Comparison of ENCODE assay signal across 21 cellular contexts in genomic region chr11:66864924-66865697, GRCh38. TPM values are rescaled to one million over a fixed set of nuclear protein-coding genes. Genes with fewer than 3 reads are reported as not detected.
DNase-seq lines count a peak whose midpoint lies in the region; ATAC-seq, FAIRE-seq and TF ChIP-seq lines count a peak whose summit lies in the region.
"Had no signal": no experiment of that assay in that cellular context is flagged by ENCODE, and none has a peak within 500 bp of the region (broad histone marks: within the 10 kb centered on the region; RNA-seq: fewer than 3 reads in every experiment).

No MANE protein-coding gene starts in this region.

- TF ChIP-seq POLR2A in HepG2 (IDR thresholded peaks at IDR 0.05; ENCODE audit: insufficient read depth in 1 of 2, low read depth in 2 of 2, low read length in 2 of 2) = no peak
- no peak for TF ChIP-seq POLR2A in right lobe of liver (IDR thresholded peaks at IDR 0.05)
- no peak for TF ChIP-seq POLR2A in transverse colon (IDR thresholded peaks at IDR 0.05)
- TF ChIP-seq POLR2A in sigmoid colon (IDR thresholded peaks at IDR 0.05) = no peak

- no peak overlapping the region for H3K27ac ChIP-seq in HepG2 (ENCODE audit: extremely low read length, insufficient read depth, low read length)
- H3K27ac ChIP-seq in right lobe of liver = no peak overlapping the region
- peak overlapping the region; percentile 55 to 83 (median 67) for H3K27ac ChIP-seq in transverse colon
- no peak overlapping the region for H3K27ac ChIP-seq in sigmoid colon
- H3K27ac ChIP-seq: epithelial cell of prostate, Peyer's patch had no signal

- peaks cover 9% of the 10 kb centered on the region for H3K4me1 ChIP-seq in HepG2 (ENCODE audit: insufficient read depth, low read length)
- H3K4me1 ChIP-seq in right lobe of liver = no peaks in the 10 kb centered on the region
- H3K4me1 ChIP-seq in transverse colon = peaks cover 4 to 18% (median 17%) of the 10 kb centered on the region in 4 donors
- no peaks in the 10 kb centered on the region for H3K4me1 ChIP-seq in sigmoid colon
- H3K4me1 ChIP-seq: HAP-1 had no signal

- no peak for ATAC-seq in HepG2
- no peak for ATAC-seq in right lobe of liver
- ATAC-seq in GM19035 (IDR thresholded peaks at IDR 0.05; ENCODE audit: unreplicated experiment) = no peak
- ATAC-seq: CD8-positive, alpha-beta T cell; sciatic nerve had no signal

- in situ Hi-C loops in HepG2 (cut with HindIII; ENCODE audit: extremely low pct_ligation_motif_present, low pct_unique_long_range_greater_than_20kb) = no loop called here
- in situ Hi-C loops in transverse colon (cut with MboI; ENCODE audit: low pct_ligation_motif_present in 1 of 4, low pct_unique_long_range_greater_than_20kb in 1 of 4, low sequenced_read_pairs in 3 of 4) = no loop called here

- H3K36me3 ChIP-seq in HepG2 (replicated peaks in 1 of 2; ENCODE audit: control insufficient read depth in 1 of 2, insufficient read depth in 2 of 2, low read length in 2 of 2) (peaks cover 27 to 53% of the 10 kb centered on the region in 2 experiments; a peak in 4 of 5 replicates), right lobe of liver (peaks cover 0 to 93% (median 36%) of the 10 kb centered on the region in 4 donors), transverse colon (no peaks in the 10 kb centered on the region), sigmoid colon (peaks cover 0 to 4% (median under 1%) of the 10 kb centered on the region in 4 donors)

- BruUV-seq in HepG2 (replicated peaks; lab: Mats Ljungman, UMichigan) = no TSS peak

- POLR2A ChIA-PET in HepG2 (lab: Yijun Ruan, JAX) = no interaction called here

- CTCF ChIA-PET in HepG2 (lab: Yijun Ruan, JAX; ENCODE audit: low intra/inter-chr PET ratio, low total read pairs) = no interaction called here

- H3K9me3 ChIP-seq in HepG2 (ENCODE audit: low read length) (no peaks in the 10 kb centered on the region), right lobe of liver (no peaks in the 10 kb centered on the region), transverse colon (no peaks in the 10 kb centered on the region), sigmoid colon (no peaks in the 10 kb centered on the region)
- H3K9me3 ChIP-seq: HAP-1, Peyer's patch had no signal

- intact Hi-C loops in HepG2 (cut with micrococcal nuclease; ENCODE audit: unreplicated experiment) = no loop called here
- intact Hi-C loops in right lobe of liver (cut with DNase I) = no loop called here
- intact Hi-C loops in transverse colon (cut with DNase I; ENCODE audit: low total_unique reads) = no loop called here
- intact Hi-C loops in sigmoid colon (cut with DNase I) = no loop called here

- H2AFZ ChIP-seq in HepG2 (ENCODE audit: low read length) = no peak overlapping the region

- FAIRE-seq in HepG2 (lab: Jason Lieb, UNC) = no peak
- FAIRE-seq: frontal cortex, GM12892 had no signal

- H3K27me3 ChIP-seq in HepG2 (ENCODE audit: control insufficient read depth in 1 of 2, insufficient read depth in 2 of 2, low read length in 2 of 2) (no peaks in the 10 kb centered on the region), right lobe of liver (no peaks in the 10 kb centered on the region), transverse colon (no peaks in the 10 kb centered on the region), sigmoid colon (no peaks in the 10 kb centered on the region)
- H3K27me3 ChIP-seq: Peyer's patch had no signal

- H3K79me2 ChIP-seq in HepG2 (ENCODE audit: insufficient read depth, low read length) = no peaks in the 10 kb centered on the region

- no peak for DNase-seq in HepG2 (ENCODE audit: low spot score)
- DNase-seq in right lobe of liver = no peak
- peak; percentile 20 for DNase-seq in NCI-H526 treated with DMSO at 0.1 percent for 48 hours (lab: John Stamatoyannopoulos, UW)
- no peak for DNase-seq in choroid plexus epithelial cell (ENCODE audit: low read depth)
- no peak for DNase-seq in transverse colon
- DNase-seq in sigmoid colon = no peak
- DNase-seq in stimulated activated CD4-positive, alpha-beta T cell treated with anti-CD3 and anti-CD28 coated beads, Interleukin-12 subunit alpha, Interleukin-12 subunit beta, amount 100 ng/mL, for 4 hours = no peak
- DNase-seq: activated CD4-positive, alpha-beta T cell treated with anti-CD3 and anti-CD28 coated beads for 4 hours; activated CD8-positive, alpha-beta memory T cell treated with anti-CD3 and anti-CD28 coated beads, Interleukin-2, amount 50 U/mL, for 4 hours; activated naive CD4-positive, alpha-beta T cell; CD8-positive, alpha-beta T cell; cortex of kidney; GDM1; left cardiac atrium had no signal

- peaks cover 5% of the 10 kb centered on the region for H4K20me1 ChIP-seq in HepG2 (ENCODE audit: insufficient read depth, low read length)

- TF ChIP-seq EP300 in HepG2 (IDR thresholded peaks at IDR 0.05; ENCODE audit: low read depth in 2 of 2, low read length in 2 of 2) (no peak), HepG2 (CRISPR knock-in tag; IDR thresholded peaks at IDR 0.05; ENCODE audit: borderline replicate concordance) (no peak), transverse colon (IDR thresholded peaks at IDR 0.05; ENCODE audit: low read depth) (no peak), sigmoid colon (IDR thresholded peaks at IDR 0.05) (no peak)

- H3K9ac ChIP-seq in HepG2 (ENCODE audit: insufficient read depth, low read depth, low read length) = no peak overlapping the region

- no peak for TF ChIP-seq RAD21 in HepG2 (CRISPR knock-in tag; IDR thresholded peaks at IDR 0.05)

- TF ChIP-seq CTCF in HepG2 (CRISPR knock-in tag; IDR thresholded peaks at IDR 0.05) = no peak
- no peak for TF ChIP-seq CTCF in right lobe of liver (IDR thresholded peaks at IDR 0.05)
- TF ChIP-seq CTCF in choroid plexus epithelial cell (conservative IDR thresholded peaks at IDR 0.05; ENCODE audit: low read depth, low read length) = peak; percentile 20
- TF ChIP-seq CTCF in transverse colon (IDR thresholded peaks at IDR 0.05) = peak in 1 of 5 experiments; percentile 12
- no peak for TF ChIP-seq CTCF in sigmoid colon (IDR thresholded peaks at IDR 0.05)

- WGBS in HepG2 (ENCODE audit: low lambda C conversion rate) = 99% methylated on average over 16 of the region's 23 CpGs
- WGBS in right lobe of liver (ENCODE audit: insufficient coverage, low coverage, low lambda C conversion rate, missing lambda C conversion rate) = 83% methylated on average over 2 of the region's 23 CpGs
- WGBS in transverse colon (ENCODE audit: low coverage in 1 of 2), 2 donors = 47 to 73% methylated on average over 3 to 23 of the region's 23 CpGs
- WGBS in sigmoid colon, 2 donors = 65 to 86% methylated on average over 23 of the region's 23 CpGs

- H3K4me2 ChIP-seq in HepG2 (ENCODE audit: low read depth, low read length) = no peak overlapping the region

- no peak overlapping the region for H3K4me3 ChIP-seq in HepG2 (replicated peaks in 1 of 3; ENCODE audit: insufficient read depth in 1 of 3, low read depth in 2 of 3, low read length in 3 of 3)
- H3K4me3 ChIP-seq in right lobe of liver = no peak overlapping the region
- no peak overlapping the region for H3K4me3 ChIP-seq in choroid plexus epithelial cell (ENCODE audit: low read depth, low read length)
- peak overlapping the region in 1 of 4 donors; percentile 17 for H3K4me3 ChIP-seq in transverse colon
- H3K4me3 ChIP-seq in sigmoid colon = no peak overlapping the region
- H3K4me3 ChIP-seq: HAP-1, Peyer's patch had no signal

RNA-seq across cellular contexts. Expression of gene LRFN4, which starts 8.2 kb away (rescaled TPM):
- total RNA-seq in HepG2 (2016; rRNA removed; fragmentation: Illumina TruSeq; extraction: Trizol) = 4.4 and 6.8 TPM in 2 replicates
- 1.1 TPM in 2 replicates for total RNA-seq in HepG2 (2016; cell fraction: cytosol; rRNA removed; fragmentation: Illumina TruSeq; extraction: Trizol; ENCODE audit: low read depth)
- 3.5 and 6.4 TPM in 2 replicates for total RNA-seq in HepG2 (2016; cell fraction: insoluble cytoplasmic fraction; rRNA removed; fragmentation: Illumina TruSeq; extraction: Trizol)
- total RNA-seq in HepG2 (2016; cell fraction: membrane; rRNA removed; fragmentation: Illumina TruSeq; extraction: Trizol) = 4.1 and 5.5 TPM in 2 replicates
- 2.9 and 5.5 TPM in 2 replicates for total RNA-seq in HepG2 (2016; cell fraction: nucleus; rRNA removed; fragmentation: Illumina TruSeq; extraction: Trizol)
- 1.3 and 2.4 TPM in 2 replicates for polyA plus RNA-seq in HepG2 (2011; rRNA removed)
- 1.7 and 3.3 TPM in 2 replicates for polyA plus RNA-seq in HepG2 (2011; cell fraction: cytosol; rRNA removed)
- 7.1 and 9.6 TPM in 2 replicates for polyA plus RNA-seq in HepG2 (2011; cell fraction: nucleus; rRNA removed)
- polyA plus RNA-seq in HepG2 (2012) = 1.2 and 2.5 TPM in 2 replicates
- 1.4 and 1.5 TPM in 2 replicates for polyA plus RNA-seq in HepG2 (2016; cell fraction: cytosol; fragmentation: Illumina TruSeq; extraction: Trizol; ENCODE audit: low read depth)
- 3.8 and 4.4 TPM in 2 replicates for polyA plus RNA-seq in HepG2 (2016; cell fraction: insoluble cytoplasmic fraction; fragmentation: Illumina TruSeq; extraction: Trizol; ENCODE audit: low read depth)
- polyA plus RNA-seq in HepG2 (2016; cell fraction: membrane; fragmentation: Illumina TruSeq; extraction: Trizol; ENCODE audit: low read depth) = 3.3 and 4.1 TPM in 2 replicates
- 7.3 and 8.5 TPM in 2 replicates for polyA plus RNA-seq in HepG2 (2016; cell fraction: nucleus; fragmentation: Illumina TruSeq; extraction: Trizol; ENCODE audit: insufficient read depth, low read depth)
- polyA minus RNA-seq in HepG2 (2011; rRNA and poly(A)+ RNA removed; ENCODE audit: low replicate concordance) = 3.9 and 38.9 TPM in 2 replicates
- 2.7 and 3.0 TPM in 2 replicates for polyA minus RNA-seq in HepG2 (2011; cell fraction: cytosol; rRNA and poly(A)+ RNA removed)
- polyA minus RNA-seq in HepG2 (2011; cell fraction: nucleus; rRNA and poly(A)+ RNA removed) = 1.1 and 1.5 TPM in 2 replicates
- 1 to 10 TPM in 3 of 6 experiments, under 1 TPM in 3; 0.48 to 4.7 (median 1.1) TPM for total RNA-seq in right lobe of liver
- total RNA-seq in transverse colon = 10 to 100 TPM; 14.3 to 52.3 (median 22.6) TPM
- total RNA-seq in sigmoid colon = 1 to 10 TPM; 4.2 to 6.8 (median 4.4) TPM
- 10 to 100 TPM in 1 of 3 donors, 1 to 10 TPM in 2; 4.2 to 32.2 (median 8.3) TPM for polyA plus RNA-seq in sigmoid colon

RNA-seq across cellular contexts. Expression of gene RCE1, which starts 21.9 kb away (rescaled TPM):
- 8.0 and 22.2 TPM in 2 replicates for total RNA-seq in HepG2 (2016; rRNA removed; fragmentation: Illumina TruSeq; extraction: Trizol)
- 5.3 and 5.8 TPM in 2 replicates for total RNA-seq in HepG2 (2016; cell fraction: cytosol; rRNA removed; fragmentation: Illumina TruSeq; extraction: Trizol; ENCODE audit: low read depth)
- 8.3 and 23.5 TPM in 2 replicates for total RNA-seq in HepG2 (2016; cell fraction: insoluble cytoplasmic fraction; rRNA removed; fragmentation: Illumina TruSeq; extraction: Trizol)
- 9.8 and 10.6 TPM in 2 replicates for total RNA-seq in HepG2 (2016; cell fraction: membrane; rRNA removed; fragmentation: Illumina TruSeq; extraction: Trizol)
- total RNA-seq in HepG2 (2016; cell fraction: nucleus; rRNA removed; fragmentation: Illumina TruSeq; extraction: Trizol) = 18.1 and 22.0 TPM in 2 replicates
- 22.4 and 29.3 TPM in 2 replicates for polyA plus RNA-seq in HepG2 (2011; rRNA removed)
- 18.4 and 29.0 TPM in 2 replicates for polyA plus RNA-seq in HepG2 (2011; cell fraction: cytosol; rRNA removed)
- polyA plus RNA-seq in HepG2 (2011; cell fraction: nucleus; rRNA removed) = 56.2 and 66.8 TPM in 2 replicates
- polyA plus RNA-seq in HepG2 (2012) = 14.4 and 22.1 TPM in 2 replicates
- polyA plus RNA-seq in HepG2 (2016; cell fraction: cytosol; fragmentation: Illumina TruSeq; extraction: Trizol; ENCODE audit: low read depth) = 5.7 and 6.5 TPM in 2 replicates
- 9.5 and 11.9 TPM in 2 replicates for polyA plus RNA-seq in HepG2 (2016; cell fraction: insoluble cytoplasmic fraction; fragmentation: Illumina TruSeq; extraction: Trizol; ENCODE audit: low read depth)
- 8.8 and 9.5 TPM in 2 replicates for polyA plus RNA-seq in HepG2 (2016; cell fraction: membrane; fragmentation: Illumina TruSeq; extraction: Trizol; ENCODE audit: low read depth)
- 41.3 and 46.5 TPM in 2 replicates for polyA plus RNA-seq in HepG2 (2016; cell fraction: nucleus; fragmentation: Illumina TruSeq; extraction: Trizol; ENCODE audit: insufficient read depth, low read depth)
- 40.2 and 41.8 TPM in 2 replicates for polyA minus RNA-seq in HepG2 (2011; rRNA and poly(A)+ RNA removed; ENCODE audit: low replicate concordance)
- 11.0 and 11.1 TPM in 2 replicates for polyA minus RNA-seq in HepG2 (2011; cell fraction: cytosol; rRNA and poly(A)+ RNA removed)
- 16.7 and 18.8 TPM in 2 replicates for polyA minus RNA-seq in HepG2 (2011; cell fraction: nucleus; rRNA and poly(A)+ RNA removed)
- 1 to 10 TPM; 3.1 to 7.7 (median 4.5) TPM for total RNA-seq in right lobe of liver
- total RNA-seq in transverse colon = 10 to 100 TPM; 14.5 to 40.3 (median 37.4) TPM
- 10 to 100 TPM in 1 of 4 donors, 1 to 10 TPM in 3; 6.1 to 23.0 (median 9.1) TPM for total RNA-seq in sigmoid colon
- 10 to 100 TPM in 1 of 3 donors, 1 to 10 TPM in 2; 7.8 to 21.8 (median 8.3) TPM for polyA plus RNA-seq in sigmoid colon

Comparison
In these comparisons a context has a peak if more than half of its experiments do, and no peak if none do; other contexts are left out.
1. H3K27ac ChIP-seq: peak in transverse colon (4 of 4); none in HepG2 (single experiment), right lobe of liver (0 of 3) and sigmoid colon (0 of 4).